ENCODE assay signal across 8 cellular contexts in genomic region chr14:74493343-74494261, GRCh38. TPM values are rescaled to one million over a fixed set of nuclear protein-coding genes. Genes with fewer than 3 reads are reported as not detected.
A peak's percentile ranks its signal among the peaks of the same experiment; 100 is the strongest.
DNase-seq lines count a peak whose midpoint lies in the region; ATAC-seq and TF ChIP-seq lines count a peak whose summit lies in the region.

TSS of gene ISCA2 (plus strand) at chr14:74493765. CDS start at chr14:74493775, 10 bp downstream.

- H3K4me3 ChIP-seq in right cardiac atrium (ENCODE audit: low read length) (peak within 1 kb of the TSS; percentile 85), vagina (peak within 1 kb of the TSS; percentile 92 to 97)

- H3K27ac ChIP-seq in right cardiac atrium (ENCODE audit: low read length) (peak within 1 kb of the TSS; percentile 94), vagina (peak within 1 kb of the TSS; percentile 98)

- H3K9me3 ChIP-seq in right cardiac atrium (ENCODE audit: control insufficient read depth, low read length) (no peaks in the 10 kb centered on the region), vagina (no peaks in the 10 kb centered on the region)

- WGBS in right cardiac atrium, result under 1% methylated on average over 73 of the region's 73 CpGs

- H3K27me3 ChIP-seq in right cardiac atrium (ENCODE audit: control insufficient read depth, insufficient read depth) (no peaks in the 10 kb centered on the region), vagina (no peaks in the 10 kb centered on the region)

- TF ChIP-seq POLR2A in vagina (IDR thresholded peaks at IDR 0.05), result peak in 1 of 2 donors; percentile 67

- no peak for TF ChIP-seq CTCF in vagina (IDR thresholded peaks at IDR 0.05)

- H3K36me3 ChIP-seq in vagina, result no peaks in the 10 kb centered on the region

- ATAC-seq in GM18499 (IDR thresholded peaks at IDR 0.05; ENCODE audit: insufficient read depth, unreplicated experiment) (peak; percentile 69), HG02943 (IDR thresholded peaks at IDR 0.05; ENCODE audit: low read depth, unreplicated experiment) (peak; percentile 88), right cardiac atrium (peak; percentile 98)

- H3K4me1 ChIP-seq in right cardiac atrium (ENCODE audit: control insufficient read depth, insufficient read depth, low read length) (peaks cover 1% of the 10 kb centered on the region), vagina (peaks cover 46% of the 10 kb centered on the region)

- intact Hi-C loops in T-helper 2 cell treated with Interferon-gamma antibody and Interleukin-4, amounts not matched to agents 100 ng/mL and 5 ng/mL, for 36 hours (cut with micrococcal nuclease), result loop anchor here (1.0 to 2.0 kb wide), 6 partner anchors 131 to 509 kb away; partner anchors contain the start of genes ALDH6A1, AREL1, BBOF1 and EIF2B2
- intact Hi-C loops in right cardiac atrium (cut with DNase I) (no loop called here), vagina (cut with DNase I) (no loop called here)

- DNase-seq in NCI-H187 treated with DMSO at 0.1 percent for 48 hours (lab: John Stamatoyannopoulos, UW) (peak; percentile 99), anterior cingulate cortex (lab: John Stamatoyannopoulos, UW) (peak; percentile 89 to 100 (median 99)), right cardiac atrium (peak; percentile 100), putamen (ENCODE audit: low spot score) (peak; percentile 99), vagina (ENCODE audit: extremely low spot score in 2 of 2) (peak; percentile 99 to 100)

RNA-seq across cellular contexts. Expression of gene ISCA2, which starts in this region (rescaled TPM):
- 22.9 and 26.9 TPM in 2 replicates for total RNA-seq in T-helper 2 cell treated with Interferon-gamma antibody and Interleukin-4, amounts not matched to agents 100 ng/mL and 5 ng/mL, for 36 hours
- 10 to 100 TPM; 29.2 to 40.0 (median 34.9) TPM for total RNA-seq in right cardiac atrium
- 45.1 TPM for polyA plus RNA-seq in right cardiac atrium
- total RNA-seq in vagina, result 26.0 TPM

Comparison
In these comparisons a context has a peak if more than half of its experiments do, and no peak if none do; other contexts are left out.
1. Peak in every context shown above with its lines: DNase-seq, ATAC-seq, H3K4me3 ChIP-seq and H3K27ac ChIP-seq.